Comparison of ENCODE assay signal across 11 cellular contexts in the genomic region with DNA sequence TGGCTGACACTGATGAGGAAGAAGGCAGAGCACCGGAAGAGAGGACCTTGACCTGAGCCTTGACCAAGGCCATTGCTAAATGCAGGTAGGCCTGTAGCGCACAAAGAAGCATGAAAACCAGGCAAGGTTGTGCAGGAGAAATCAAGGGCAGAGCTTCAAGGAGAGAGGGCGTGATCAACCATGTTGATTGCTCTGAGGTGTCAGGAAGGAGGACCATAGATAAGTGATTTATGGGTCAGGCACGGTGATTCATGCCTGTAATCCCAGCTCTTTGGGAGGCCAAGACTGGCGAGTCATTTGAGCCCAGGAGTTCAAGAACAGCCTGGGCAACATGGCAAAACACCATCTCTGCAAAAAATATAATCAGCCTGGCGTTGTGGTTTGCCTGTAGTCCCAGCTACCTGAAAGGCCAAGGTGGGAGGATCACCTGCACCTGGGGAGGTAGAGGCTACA. TPM values are rescaled to one million over a fixed set of nuclear protein-coding genes. Genes with fewer than 3 reads are reported as not detected.
A peak's percentile ranks its signal among the peaks of the same experiment; 100 is the strongest.
DNase-seq lines count a peak whose midpoint lies in the region; ATAC-seq and TF ChIP-seq lines count a peak whose summit lies in the region.
"Had no signal": no experiment of that assay in that cellular context is flagged by ENCODE, and none has a peak within 500 bp of the region (broad histone marks: within the 10 kb centered on the region; RNA-seq: fewer than 3 reads in every experiment).

No MANE protein-coding gene starts in this region.

- H3K9ac ChIP-seq in SK-N-SH = no peak overlapping the region
- H3K9ac ChIP-seq in smooth muscle cell (ENCODE audit: low read depth) = no peak overlapping the region

- H3K36me3 Mint-ChIP-seq in activated CD4-positive, alpha-beta T cell treated with anti-CD3 and anti-CD28 coated beads, Interleukin-2, amount 10 ng/mL, durations not matched to agents 7 days and 5 days (ENCODE audit: low read depth) = peaks cover 68% of the 10 kb centered on the region

- intact Hi-C loops in esophagus squamous epithelium (cut with DNase I) = no loop called here

- no peaks in the 10 kb centered on the region for H3K9me3 Mint-ChIP-seq in activated CD4-positive, alpha-beta T cell treated with anti-CD3 and anti-CD28 coated beads, Interleukin-2, amount 10 ng/mL, durations not matched to agents 7 days and 5 days

- 71% methylated on average over 5 of the region's 6 CpGs for WGBS in SK-N-SH (ENCODE audit: low lambda C conversion rate)
- 53 to 76% methylated on average over 3 to 5 of the region's 6 CpGs for WGBS in esophagus squamous epithelium, 2 donors
- WGBS in smooth muscle cell (ENCODE audit: low lambda C conversion rate) = 66% methylated on average over 6 of the region's 6 CpGs

- CTCF ChIA-PET in activated CD4-positive, alpha-beta T cell treated with anti-CD3 and anti-CD28 coated beads, Interleukin-2, amount 10 ng/mL, durations not matched to agents 7 days and 5 days (lab: Charles Lee) = interaction anchor here (0.9 to 14.7 kb wide), 7 partner anchors 7 to 101 kb away, joined by 3 to 139 read pairs (median 3); a partner anchor contains a TSS
- CTCF ChIA-PET in SK-N-SH (lab: Yijun Ruan, JAX) = interaction anchor here (1.2 to 2.2 kb wide), 5 partner anchors 23 to 190 kb away, joined by 3 to 11 read pairs (median 5); a partner anchor contains a TSS

- no peaks in the 10 kb centered on the region for H3K9me3 ChIP-seq in SK-N-SH
- H3K9me3 ChIP-seq in esophagus squamous epithelium = no peaks in the 10 kb centered on the region
- no peaks in the 10 kb centered on the region for H3K9me3 ChIP-seq in smooth muscle cell (replicated peaks; ENCODE audit: low read depth)
- H3K9me3 ChIP-seq: HAP-1 had no signal

- no peaks in the 10 kb centered on the region for H3K27me3 Mint-ChIP-seq in activated CD4-positive, alpha-beta T cell treated with anti-CD3 and anti-CD28 coated beads, Interleukin-2, amount 10 ng/mL, durations not matched to agents 7 days and 5 days

- H3K4me3 Mint-ChIP-seq in activated CD4-positive, alpha-beta T cell treated with anti-CD3 and anti-CD28 coated beads, Interleukin-2, amount 10 ng/mL, durations not matched to agents 7 days and 5 days = no peak overlapping the region

- no peak for TF ChIP-seq EP300 in SK-N-SH (IDR thresholded peaks at IDR 0.05; ENCODE audit: borderline replicate concordance in 1 of 2, low read depth in 1 of 2, low read length in 1 of 2)

- H3K79me2 ChIP-seq in SK-N-SH (ENCODE audit: insufficient read depth) (peaks cover 100% of the 10 kb centered on the region), smooth muscle cell (ENCODE audit: low read depth) (peaks cover 100% of the 10 kb centered on the region)

- TF ChIP-seq CTCF in SK-N-SH (IDR thresholded peaks at IDR 0.05) (no peak), esophagus squamous epithelium (IDR thresholded peaks at IDR 0.05) (no peak), smooth muscle cell (IDR thresholded peaks at IDR 0.05; ENCODE audit: borderline replicate concordance, insufficient read depth, poor library complexity, severe bottlenecking) (no peak)

- H3K27me3 ChIP-seq in SK-N-SH (ENCODE audit: insufficient read depth) (no peaks in the 10 kb centered on the region), esophagus squamous epithelium (no peaks in the 10 kb centered on the region), smooth muscle cell (ENCODE audit: low read depth) (no peaks in the 10 kb centered on the region)

- no peak overlapping the region for H3K4me3 ChIP-seq in SK-N-SH (ENCODE audit: low read depth in 2 of 2, low read length in 1 of 2)
- no peak overlapping the region for H3K4me3 ChIP-seq in esophagus squamous epithelium
- no peak overlapping the region for H3K4me3 ChIP-seq in smooth muscle cell
- H3K4me3 ChIP-seq: HAP-1, SK-N-MC had no signal

- no peak for ATAC-seq in GM19463 (IDR thresholded peaks at IDR 0.05; ENCODE audit: unreplicated experiment)
- no peak for ATAC-seq in HG03565 (IDR thresholded peaks at IDR 0.05; ENCODE audit: unreplicated experiment)

- H3K36me3 ChIP-seq in SK-N-SH (replicated peaks in 1 of 2; ENCODE audit: control insufficient read depth in 1 of 2, insufficient read depth in 2 of 2, low read length in 1 of 2) (peaks cover 0 to 3% of the 10 kb centered on the region in 2 experiments), esophagus squamous epithelium (peaks cover 0 to 4% (median 0%) of the 10 kb centered on the region in 3 donors), smooth muscle cell (ENCODE audit: low read depth) (no peaks in the 10 kb centered on the region)

- no peak for TF ChIP-seq POLR2A in esophagus squamous epithelium (IDR thresholded peaks at IDR 0.05)

- POLR2A ChIA-PET in activated CD4-positive, alpha-beta T cell treated with anti-CD3 and anti-CD28 coated beads, Interleukin-2, amount 10 ng/mL, durations not matched to agents 7 days and 5 days (lab: Charles Lee) = no interaction called here
- POLR2A ChIA-PET in SK-N-SH (lab: Yijun Ruan, JAX) = no interaction called here

- no peak for DNase-seq in activated CD4-positive, alpha-beta T cell treated with anti-CD3 and anti-CD28 coated beads, Interleukin-2, amount 10 ng/mL, durations not matched to agents 7 days and 5 days
- DNase-seq in activated CD4-positive, alpha-beta T cell treated with anti-CD3 and anti-CD28 coated beads for 4 hours = no peak
- DNase-seq in SK-N-SH (no peak), esophagus squamous epithelium (lab: John Stamatoyannopoulos, UW) (no peak), smooth muscle cell (lab: John Stamatoyannopoulos, UW; ENCODE audit: unreplicated experiment) (no peak), NCI-H2171 treated with DMSO at 0.1 percent for 48 hours (lab: John Stamatoyannopoulos, UW) (no peak)
- DNase-seq: NCI-H1105 had no signal

- peaks cover 95% of the 10 kb centered on the region for H3K4me1 Mint-ChIP-seq in activated CD4-positive, alpha-beta T cell treated with anti-CD3 and anti-CD28 coated beads, Interleukin-2, amount 10 ng/mL, durations not matched to agents 7 days and 5 days

- H3K27ac Mint-ChIP-seq in activated CD4-positive, alpha-beta T cell treated with anti-CD3 and anti-CD28 coated beads, Interleukin-2, amount 10 ng/mL, durations not matched to agents 7 days and 5 days = peak overlapping the region; percentile 94

- H3K4me1 ChIP-seq in SK-N-SH (ENCODE audit: control insufficient read depth in 1 of 2, insufficient read depth in 2 of 2, low read depth in 1 of 2, low read length in 1 of 2) (peaks cover 10 to 29% of the 10 kb centered on the region in 2 experiments; a peak in 2 of 4 replicates), esophagus squamous epithelium (peaks cover 29 to 100% (median 83%) of the 10 kb centered on the region in 3 donors), smooth muscle cell (ENCODE audit: low read depth) (no peaks in the 10 kb centered on the region)
- H3K4me1 ChIP-seq: HAP-1 had no signal

- no peak overlapping the region for H3K27ac ChIP-seq in SK-N-SH (ENCODE audit: low read depth in 2 of 2, low read length in 1 of 2)
- H3K27ac ChIP-seq in esophagus squamous epithelium = peak overlapping the region in 3 of 4 donors; percentile 16 to 49 (median 31)
- H3K27ac ChIP-seq in smooth muscle cell (ENCODE audit: low read depth) = no peak overlapping the region

- H4K20me1 ChIP-seq in SK-N-SH (ENCODE audit: insufficient read depth) (peaks cover 100% of the 10 kb centered on the region), smooth muscle cell (ENCODE audit: low read depth) (peaks cover 100% of the 10 kb centered on the region)

- H3K4me2 ChIP-seq in SK-N-SH (peak overlapping the region; percentile 60; the same call in 1 of the 2 replicates), smooth muscle cell (peak overlapping the region; percentile 19)

- H3K9me2 ChIP-seq in SK-N-SH = no peaks in the 10 kb centered on the region

- H2AFZ ChIP-seq in SK-N-SH (ENCODE audit: low read depth) = no peak overlapping the region
- H2AFZ ChIP-seq in smooth muscle cell (ENCODE audit: low read depth) = no peak overlapping the region

- H3F3A ChIP-seq in SK-N-SH (replicated peaks; ENCODE audit: insufficient read depth) (no peaks in the 10 kb centered on the region), smooth muscle cell (ENCODE audit: low read depth) (no peaks in the 10 kb centered on the region)

- TF ChIP-seq RAD21 in SK-N-SH (IDR thresholded peaks at IDR 0.05; ENCODE audit: low read length) = no peak

TF ChIP-seq in SK-N-SH, 30 proteins besides CTCF, POLR2A, EP300 and RAD21:
- TF ChIP-seq JUND (IDR thresholded peaks at IDR 0.05) (peak; percentile 61; the same call in 1 of the 2 replicates), FOSL2 (IDR thresholded peaks at IDR 0.05; ENCODE audit: borderline replicate concordance, low read depth) (peak; percentile 76), EZH2phosphoT487 (IDR thresholded peaks at IDR 0.05; ENCODE audit: borderline replicate concordance, low read depth) (no peak)
- TF ChIP-seq, protein P1, sequence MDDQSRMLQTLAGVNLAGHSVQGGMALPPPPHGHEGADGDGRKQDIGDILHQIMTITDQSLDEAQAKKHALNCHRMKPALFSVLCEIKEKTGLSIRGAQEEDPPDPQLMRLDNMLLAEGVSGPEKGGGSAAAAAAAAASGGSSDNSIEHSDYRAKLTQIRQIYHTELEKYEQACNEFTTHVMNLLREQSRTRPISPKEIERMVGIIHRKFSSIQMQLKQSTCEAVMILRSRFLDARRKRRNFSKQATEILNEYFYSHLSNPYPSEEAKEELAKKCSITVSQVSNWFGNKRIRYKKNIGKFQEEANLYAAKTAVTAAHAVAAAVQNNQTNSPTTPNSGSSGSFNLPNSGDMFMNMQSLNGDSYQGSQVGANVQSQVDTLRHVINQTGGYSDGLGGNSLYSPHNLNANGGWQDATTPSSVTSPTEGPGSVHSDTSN (IDR thresholded peaks at IDR 0.05) = peak; percentile 93
TF ChIP-seq in SK-N-SH: peak in this region for 3.

RNA-seq across cellular contexts. Expression of a gene that starts 12.4 kb away (rescaled TPM):
- total RNA-seq in activated CD4-positive, alpha-beta T cell treated with anti-CD3 and anti-CD28 coated beads, Interleukin-2, amount 10 ng/mL, durations not matched to agents 7 days and 5 days = 100 to 1,000 TPM; 395 to 443 TPM
- polyA plus RNA-seq in SK-N-SH (2012; rRNA removed) = 81.4 and 81.9 TPM in 2 replicates
- 25.9 and 40.7 TPM in 2 replicates for polyA plus RNA-seq in SK-N-SH (2012; cell fraction: cytosol; rRNA removed)
- polyA plus RNA-seq in SK-N-SH (2012; cell fraction: nucleus; rRNA removed) = 413 and 515 TPM in 2 replicates
- total RNA-seq in esophagus squamous epithelium = 10 to 100 TPM; 30.4 to 84.7 (median 47.8) TPM
- total RNA-seq in smooth muscle cell = 45.2 and 77.1 TPM in 2 replicates
- 36.9 and 38.5 TPM in 2 replicates for polyA plus RNA-seq in smooth muscle cell

Comparison
In these comparisons a context has a peak if more than half of its experiments do, and no peak if none do; other contexts are left out.
1. H3K27ac ChIP-seq: peak in esophagus squamous epithelium (3 of 4); none in SK-N-SH (0 of 2) and smooth muscle cell (single experiment).